Comparison of ENCODE assay signal across 2 cellular contexts in the genomic region with DNA sequence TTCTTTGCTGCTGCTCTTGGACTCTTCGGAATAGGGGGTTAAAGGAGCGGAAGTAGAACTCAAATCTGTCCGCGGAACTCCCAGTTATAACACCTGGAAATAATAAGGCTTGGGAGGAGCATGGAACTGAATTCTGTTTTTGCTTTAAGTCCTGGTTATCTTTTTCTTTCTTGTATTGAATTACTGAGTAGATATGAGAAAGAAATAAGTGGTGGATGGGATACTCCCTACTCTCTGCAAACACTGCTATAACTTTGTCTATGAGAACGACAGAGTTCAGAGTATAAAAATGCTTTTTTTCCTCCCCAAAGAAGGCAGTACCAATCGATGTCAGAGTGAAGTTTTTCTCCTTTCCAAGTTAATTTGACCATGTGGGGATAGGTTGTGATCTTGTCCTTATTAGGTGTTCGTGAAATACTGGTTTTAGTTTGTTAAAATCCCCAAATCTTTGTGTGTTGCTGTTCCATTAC.
TF ChIP-seq lines count a peak whose summit lies in the region.

No MANE protein-coding gene starts in this region.

TF ChIP-seq in GM23338, 12 proteins besides CTCF, POLR2A, EP300 and RAD21:
- TF ChIP-seq, protein P1, sequence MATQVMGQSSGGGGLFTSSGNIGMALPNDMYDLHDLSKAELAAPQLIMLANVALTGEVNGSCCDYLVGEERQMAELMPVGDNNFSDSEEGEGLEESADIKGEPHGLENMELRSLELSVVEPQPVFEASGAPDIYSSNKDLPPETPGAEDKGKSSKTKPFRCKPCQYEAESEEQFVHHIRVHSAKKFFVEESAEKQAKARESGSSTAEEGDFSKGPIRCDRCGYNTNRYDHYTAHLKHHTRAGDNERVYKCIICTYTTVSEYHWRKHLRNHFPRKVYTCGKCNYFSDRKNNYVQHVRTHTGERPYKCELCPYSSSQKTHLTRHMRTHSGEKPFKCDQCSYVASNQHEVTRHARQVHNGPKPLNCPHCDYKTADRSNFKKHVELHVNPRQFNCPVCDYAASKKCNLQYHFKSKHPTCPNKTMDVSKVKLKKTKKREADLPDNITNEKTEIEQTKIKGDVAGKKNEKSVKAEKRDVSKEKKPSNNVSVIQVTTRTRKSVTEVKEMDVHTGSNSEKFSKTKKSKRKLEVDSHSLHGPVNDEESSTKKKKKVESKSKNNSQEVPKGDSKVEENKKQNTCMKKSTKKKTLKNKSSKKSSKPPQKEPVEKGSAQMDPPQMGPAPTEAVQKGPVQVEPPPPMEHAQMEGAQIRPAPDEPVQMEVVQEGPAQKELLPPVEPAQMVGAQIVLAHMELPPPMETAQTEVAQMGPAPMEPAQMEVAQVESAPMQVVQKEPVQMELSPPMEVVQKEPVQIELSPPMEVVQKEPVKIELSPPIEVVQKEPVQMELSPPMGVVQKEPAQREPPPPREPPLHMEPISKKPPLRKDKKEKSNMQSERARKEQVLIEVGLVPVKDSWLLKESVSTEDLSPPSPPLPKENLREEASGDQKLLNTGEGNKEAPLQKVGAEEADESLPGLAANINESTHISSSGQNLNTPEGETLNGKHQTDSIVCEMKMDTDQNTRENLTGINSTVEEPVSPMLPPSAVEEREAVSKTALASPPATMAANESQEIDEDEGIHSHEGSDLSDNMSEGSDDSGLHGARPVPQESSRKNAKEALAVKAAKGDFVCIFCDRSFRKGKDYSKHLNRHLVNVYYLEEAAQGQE (IDR thresholded peaks at IDR 0.05; ENCODE audit: unreplicated experiment): no peak
- TF ChIP-seq STAT1 (IDR thresholded peaks at IDR 0.05; ENCODE audit: unreplicated experiment) (no peak), ZNF114 (CRISPR knock-in tag; IDR thresholded peaks at IDR 0.05) (no peak), EZH2 (IDR thresholded peaks at IDR 0.05; ENCODE audit: low read depth, unreplicated experiment) (no peak), JUNB (IDR thresholded peaks at IDR 0.05; ENCODE audit: unreplicated experiment) (no peak), NANOG (IDR thresholded peaks at IDR 0.05; ENCODE audit: borderline replicate concordance) (no peak), ETS1 (IDR thresholded peaks at IDR 0.05) (no peak), EZH2phosphoT487 (IDR thresholded peaks at IDR 0.05; ENCODE audit: unreplicated experiment) (no peak)
- TF ChIP-seq, protein P2, sequence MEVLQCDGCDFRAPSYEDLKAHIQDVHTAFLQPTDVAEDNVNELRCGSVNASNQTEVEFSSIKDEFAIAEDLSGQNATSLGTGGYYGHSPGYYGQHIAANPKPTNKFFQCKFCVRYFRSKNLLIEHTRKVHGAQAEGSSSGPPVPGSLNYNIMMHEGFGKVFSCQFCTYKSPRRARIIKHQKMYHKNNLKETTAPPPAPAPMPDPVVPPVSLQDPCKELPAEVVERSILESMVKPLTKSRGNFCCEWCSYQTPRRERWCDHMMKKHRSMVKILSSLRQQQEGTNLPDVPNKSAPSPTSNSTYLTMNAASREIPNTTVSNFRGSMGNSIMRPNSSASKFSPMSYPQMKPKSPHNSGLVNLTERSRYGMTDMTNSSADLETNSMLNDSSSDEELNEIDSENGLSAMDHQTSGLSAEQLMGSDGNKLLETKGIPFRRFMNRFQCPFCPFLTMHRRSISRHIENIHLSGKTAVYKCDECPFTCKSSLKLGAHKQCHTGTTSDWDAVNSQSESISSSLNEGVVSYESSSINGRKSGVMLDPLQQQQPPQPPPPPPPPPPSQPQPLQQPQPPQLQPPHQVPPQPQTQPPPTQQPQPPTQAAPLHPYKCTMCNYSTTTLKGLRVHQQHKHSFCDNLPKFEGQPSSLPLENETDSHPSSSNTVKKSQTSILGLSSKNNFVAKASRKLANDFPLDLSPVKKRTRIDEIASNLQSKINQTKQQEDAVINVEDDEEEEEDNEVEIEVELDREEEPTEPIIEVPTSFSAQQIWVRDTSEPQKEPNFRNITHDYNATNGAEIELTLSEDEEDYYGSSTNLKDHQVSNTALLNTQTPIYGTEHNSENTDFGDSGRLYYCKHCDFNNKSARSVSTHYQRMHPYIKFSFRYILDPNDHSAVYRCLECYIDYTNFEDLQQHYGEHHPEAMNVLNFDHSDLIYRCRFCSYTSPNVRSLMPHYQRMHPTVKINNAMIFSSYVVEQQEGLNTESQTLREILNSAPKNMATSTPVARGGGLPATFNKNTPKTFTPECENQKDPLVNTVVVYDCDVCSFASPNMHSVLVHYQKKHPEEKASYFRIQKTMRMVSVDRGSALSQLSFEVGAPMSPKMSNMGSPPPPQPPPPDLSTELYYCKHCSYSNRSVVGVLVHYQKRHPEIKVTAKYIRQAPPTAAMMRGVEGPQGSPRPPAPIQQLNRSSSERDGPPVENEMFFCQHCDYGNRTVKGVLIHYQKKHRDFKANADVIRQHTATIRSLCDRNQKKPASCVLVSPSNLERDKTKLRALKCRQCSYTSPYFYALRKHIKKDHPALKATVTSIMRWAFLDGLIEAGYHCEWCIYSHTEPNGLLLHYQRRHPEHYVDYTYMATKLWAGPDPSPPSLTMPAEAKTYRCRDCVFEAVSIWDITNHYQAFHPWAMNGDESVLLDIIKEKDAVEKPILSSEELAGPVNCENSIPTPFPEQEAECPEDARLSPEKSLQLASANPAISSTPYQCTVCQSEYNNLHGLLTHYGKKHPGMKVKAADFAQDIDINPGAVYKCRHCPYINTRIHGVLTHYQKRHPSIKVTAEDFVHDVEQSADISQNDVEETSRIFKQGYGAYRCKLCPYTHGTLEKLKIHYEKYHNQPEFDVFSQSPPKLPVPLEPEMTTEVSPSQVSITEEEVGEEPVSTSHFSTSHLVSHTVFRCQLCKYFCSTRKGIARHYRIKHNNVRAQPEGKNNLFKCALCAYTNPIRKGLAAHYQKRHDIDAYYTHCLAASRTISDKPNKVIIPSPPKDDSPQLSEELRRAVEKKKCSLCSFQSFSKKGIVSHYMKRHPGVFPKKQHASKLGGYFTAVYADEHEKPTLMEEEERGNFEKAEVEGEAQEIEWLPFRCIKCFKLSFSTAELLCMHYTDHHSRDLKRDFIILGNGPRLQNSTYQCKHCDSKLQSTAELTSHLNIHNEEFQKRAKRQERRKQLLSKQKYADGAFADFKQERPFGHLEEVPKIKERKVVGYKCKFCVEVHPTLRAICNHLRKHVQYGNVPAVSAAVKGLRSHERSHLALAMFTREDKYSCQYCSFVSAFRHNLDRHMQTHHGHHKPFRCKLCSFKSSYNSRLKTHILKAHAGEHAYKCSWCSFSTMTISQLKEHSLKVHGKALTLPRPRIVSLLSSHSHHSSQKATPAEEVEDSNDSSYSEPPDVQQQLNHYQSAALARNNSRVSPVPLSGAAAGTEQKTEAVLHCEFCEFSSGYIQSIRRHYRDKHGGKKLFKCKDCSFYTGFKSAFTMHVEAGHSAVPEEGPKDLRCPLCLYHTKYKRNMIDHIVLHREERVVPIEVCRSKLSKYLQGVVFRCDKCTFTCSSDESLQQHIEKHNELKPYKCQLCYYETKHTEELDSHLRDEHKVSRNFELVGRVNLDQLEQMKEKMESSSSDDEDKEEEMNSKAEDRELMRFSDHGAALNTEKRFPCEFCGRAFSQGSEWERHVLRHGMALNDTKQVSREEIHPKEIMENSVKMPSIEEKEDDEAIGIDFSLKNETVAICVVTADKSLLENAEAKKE (CRISPR knock-in tag; IDR thresholded peaks at IDR 0.05): no peak

TF ChIP-seq in H1, 55 proteins besides CTCF, POLR2A, EP300 and RAD21 (continued from another document):
- TF ChIP-seq SP4 (IDR thresholded peaks at IDR 0.05; ENCODE audit: low read length): no peak
- TF ChIP-seq TAF7 (optimal IDR thresholded peaks at IDR 0.05; ENCODE audit: borderline replicate concordance, low read depth, low read length): no peak
- no peak for TF ChIP-seq KDM1A (IDR thresholded peaks at IDR 0.05; ENCODE audit: borderline replicate concordance, low read length)
- TF ChIP-seq SIRT6 (IDR thresholded peaks at IDR 0.05; ENCODE audit: low read length): no peak
TF ChIP-seq in H1: peak in this region for 1.
